Comparison of ENCODE assay signal across 2 cellular contexts in genomic region chr5:1317921-1318565, GRCh38.
TF ChIP-seq lines count a peak whose summit lies in the region.

No MANE protein-coding gene starts in this region.

TF ChIP-seq in HCT116, 20 proteins besides CTCF, POLR2A, EP300 and RAD21:
- TF ChIP-seq POLR2AphosphoS5 (IDR thresholded peaks at IDR 0.05; ENCODE audit: low read depth, low read length): no peak
- no peak for TF ChIP-seq YY1 (IDR thresholded peaks at IDR 0.05; ENCODE audit: extremely low read depth, insufficient replicate concordance, low read depth, low read length)
- no peak for TF ChIP-seq SRF (IDR thresholded peaks at IDR 0.05; ENCODE audit: low read depth)
- no peak for TF ChIP-seq EZH2 (IDR thresholded peaks at IDR 0.05)
- no peak for TF ChIP-seq FOSL1 (IDR thresholded peaks at IDR 0.05; ENCODE audit: low read depth)
- no peak for TF ChIP-seq CEBPB (IDR thresholded peaks at IDR 0.05; ENCODE audit: low read depth)
- TF ChIP-seq EGR1 (IDR thresholded peaks at IDR 0.05; ENCODE audit: low read depth): no peak
- TF ChIP-seq EZH2phosphoT487 (IDR thresholded peaks at IDR 0.05; ENCODE audit: borderline replicate concordance): no peak
- TF ChIP-seq ZNF274 (IDR thresholded peaks at IDR 0.05; ENCODE audit: low read depth, low read length): no peak
- TF ChIP-seq SIN3A (IDR thresholded peaks at IDR 0.05; ENCODE audit: low read depth): no peak
- TF ChIP-seq CBX3 (IDR thresholded peaks at IDR 0.05; ENCODE audit: low read depth): no peak
- no peak for TF ChIP-seq MAX (IDR thresholded peaks at IDR 0.05)

TF ChIP-seq in K562, 482 proteins besides CTCF, POLR2A, EP300 and RAD21:
- TF ChIP-seq FOXA3 (CRISPR knock-in tag; conservative IDR thresholded peaks at IDR 0.05 in 1 of 2, IDR thresholded peaks at IDR 0.05 in 1 of 2): no peak
- TF ChIP-seq ATF1 (CRISPR knock-in tag; IDR thresholded peaks at IDR 0.05): no peak
- no peak for TF ChIP-seq ATF1 (tag; IDR thresholded peaks at IDR 0.05)
- TF ChIP-seq ZNF518B (CRISPR knock-in tag; IDR thresholded peaks at IDR 0.05): no peak
- no peak for TF ChIP-seq ZBTB1 (CRISPR knock-in tag; IDR thresholded peaks at IDR 0.05; ENCODE audit: borderline replicate concordance, low read depth)
- TF ChIP-seq TFAP4 (CRISPR knock-in tag; IDR thresholded peaks at IDR 0.05; ENCODE audit: borderline replicate concordance): no peak
- no peak for TF ChIP-seq SMARCE1 (IDR thresholded peaks at IDR 0.05)
- TF ChIP-seq DPF2 (IDR thresholded peaks at IDR 0.05): no peak
- no peak for TF ChIP-seq PTRF (tag; IDR thresholded peaks at IDR 0.05)
- TF ChIP-seq SAFB (IDR thresholded peaks at IDR 0.05; ENCODE audit: borderline replicate concordance, low read depth, low read length): no peak
TF ChIP-seq in K562: peak in this region for 0.
